In genomic region chr2:159612255-159612901, GRCh38 we compare ENCODE assay signal across 8 cellular contexts. TPM values are rescaled to one million over a fixed set of nuclear protein-coding genes. Genes with fewer than 3 reads are reported as not detected.
A peak's percentile ranks its signal among the peaks of the same experiment; 100 is the strongest.
DNase-seq lines count a peak whose midpoint lies in the region; ATAC-seq and TF ChIP-seq lines count a peak whose summit lies in the region.

No MANE protein-coding gene starts in this region.

- peak; percentile 35 to 53 for DNase-seq in NCI-H526 (lab: John Stamatoyannopoulos, UW)
- no peak for DNase-seq in NCI-H526 treated with DMSO at 0.1 percent for 48 hours (lab: John Stamatoyannopoulos, UW)
- DNase-seq in RPMI7951 (ENCODE audit: low read depth), result peak; percentile 20
- DNase-seq in globus pallidus (ENCODE audit: low spot score), result peak; percentile 43
- no peak for DNase-seq in tibial nerve (ENCODE audit: low spot score in 2 of 2)

- TF ChIP-seq EP300 in tibial nerve (IDR thresholded peaks at IDR 0.05), result no peak

- H3K9me3 ChIP-seq in tibial nerve, result no peaks in the 10 kb centered on the region

- 66 to 67% methylated on average over 1 of the region's 1 CpG for WGBS in tibial nerve, 2 donors

- peak overlapping the region in 3 of 4 donors; percentile 1 to 99 (median 96) for H3K27ac ChIP-seq in tibial nerve

- TF ChIP-seq CTCF in tibial nerve (IDR thresholded peaks at IDR 0.05), result no peak

- no peak overlapping the region for H3K4me3 ChIP-seq in tibial nerve

- TF ChIP-seq POLR2A in tibial nerve (IDR thresholded peaks at IDR 0.05), result no peak

- peaks cover 0 to 66% (median 13%) of the 10 kb centered on the region in 4 donors for H3K4me1 ChIP-seq in tibial nerve

- no peaks in the 10 kb centered on the region for H3K27me3 ChIP-seq in tibial nerve

- no peaks in the 10 kb centered on the region for H3K36me3 ChIP-seq in tibial nerve

- ATAC-seq in HG02571 (IDR thresholded peaks at IDR 0.05; ENCODE audit: unreplicated experiment) (no peak), HG03025 (IDR thresholded peaks at IDR 0.05; ENCODE audit: low FRiP score, unreplicated experiment) (no peak), GM21360 (IDR thresholded peaks at IDR 0.05; ENCODE audit: unreplicated experiment) (no peak)

RNA-seq across cellular contexts. Expression of gene BAZ2B, which starts 4.0 kb away (rescaled TPM):
- 24.1 and 25.1 TPM in 2 replicates for total RNA-seq in RPMI7951 (2014; rRNA removed; shearing (Covaris generic))
- 100 to 1,000 TPM in 3 of 4 donors, 10 to 100 TPM in 1; 98.4 to 135 (median 114) TPM for total RNA-seq in tibial nerve

Comparison
In these comparisons a context has a peak if more than half of its experiments do, and no peak if none do; other contexts are left out.
1. DNase-seq: peak in NCI-H526 (2 of 2), RPMI7951 (single experiment) and globus pallidus (single experiment); none in NCI-H526 treated with DMSO at 0.1 percent for 48 hours (single experiment) and tibial nerve (0 of 2).